Comparison of ENCODE assay signal across 11 cellular contexts in the genomic region with DNA sequence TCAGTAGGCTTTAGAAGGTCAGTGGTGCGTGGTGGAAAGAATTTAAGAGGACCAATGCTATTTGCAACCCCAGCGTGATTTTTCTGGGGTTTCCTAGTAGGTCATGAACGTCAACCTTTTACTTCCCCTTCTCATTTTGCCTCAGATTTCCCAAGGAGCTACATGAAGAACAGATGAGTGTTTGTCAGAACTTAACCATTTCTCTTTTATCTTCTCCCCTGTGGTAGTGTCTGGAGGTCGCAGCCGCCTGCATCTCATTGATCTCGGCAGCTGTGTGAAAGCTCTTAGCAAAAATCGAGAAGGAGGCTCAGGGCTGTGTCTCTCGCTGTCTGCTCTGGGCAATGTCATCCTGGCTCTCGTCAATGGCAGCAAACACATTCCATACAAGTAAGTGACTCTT.
DNase-seq lines count a peak whose midpoint lies in the region; ATAC-seq lines count a peak whose summit lies in the region.
"Had no signal": no experiment of that assay in that cellular context is flagged by ENCODE, and none has a peak within 500 bp of the region (broad histone marks: within the 10 kb centered on the region; RNA-seq: fewer than 3 reads in every experiment).

No MANE protein-coding gene starts in this region.

- in situ Hi-C loops in KBM-7 (cut with MboI; ENCODE audit: low pct_unique_long_range_greater_than_20kb, low sequenced_read_pairs): no loop called here

- DNase-seq in islet precursor cell: peak; percentile 85
- DNase-seq in globus pallidus (ENCODE audit: low spot score): no peak
- DNase-seq in stimulated activated CD4-positive, alpha-beta T cell treated with anti-CD3 and anti-CD28 coated beads, Interleukin-12 subunit alpha, Interleukin-12 subunit beta, amount 100 ng/mL, for 4 hours: no peak
- DNase-seq in KBM-7: no peak
- DNase-seq: activated CD4-positive, alpha-beta T cell treated with anti-CD3 and anti-CD28 coated beads, Interleukin-2, amount 50 U/mL, for 4 hours; right cardiac atrium; upper lobe of right lung had no signal

- ATAC-seq in GM18519 (IDR thresholded peaks at IDR 0.05; ENCODE audit: low FRiP score, unreplicated experiment): peak; percentile 56
- ATAC-seq in GM21367 (IDR thresholded peaks at IDR 0.05; ENCODE audit: unreplicated experiment): peak; percentile 48
- ATAC-seq in HG03045 (IDR thresholded peaks at IDR 0.05; ENCODE audit: unreplicated experiment): peak; percentile 65
- ATAC-seq: right cardiac atrium, SK-N-SH treated with all-trans-retinoic acid at 6 μM for 48 hours, upper lobe of right lung had no signal
